8 cellular contexts compared by ENCODE assay signal in genomic region chr19:7197169-7197759, GRCh38.
DNase-seq lines count a peak whose midpoint lies in the region; ATAC-seq and TF ChIP-seq lines count a peak whose summit lies in the region.

No MANE protein-coding gene starts in this region.

- H3K9ac ChIP-seq in mammary epithelial cell (ENCODE audit: insufficient read depth, low read length) (no peak overlapping the region), iPS-20b (ENCODE audit: low read depth, low read length) (peak overlapping the region; percentile 51; the same call in 1 of the 2 replicates), skeletal muscle satellite cell (ENCODE audit: low read depth, low read length) (peak overlapping the region; percentile 52)

- POLR2A ChIA-PET in WTC11 (lab: Charles Lee), result interaction anchor here (2.2 kb wide), 1 partner anchor 96 kb away, joined by 7 read pairs; the partner anchor contains the start of gene INSR

- no peaks in the 10 kb centered on the region for H3K79me2 ChIP-seq in mammary epithelial cell (ENCODE audit: insufficient read depth, low read length)

- H3K9me3 Mint-ChIP-seq in WTC11, result no peaks in the 10 kb centered on the region

- WGBS in mammary epithelial cell (ENCODE audit: low coverage, missing lambda C conversion rate), result 16% methylated on average over 15 of the region's 21 CpGs

- H4K20me1 ChIP-seq in mammary epithelial cell (ENCODE audit: insufficient read depth, low read length), result no peaks in the 10 kb centered on the region

- H3K27me3 ChIP-seq in mammary epithelial cell (ENCODE audit: insufficient read depth, low read length) (no peaks in the 10 kb centered on the region), iPS-20b (ENCODE audit: insufficient read depth, low read length) (no peaks in the 10 kb centered on the region; the same call in 1 of the 2 replicates), skeletal muscle satellite cell (ENCODE audit: control insufficient read depth, insufficient read depth, low read length) (no peaks in the 10 kb centered on the region)

- TF ChIP-seq CTCF in WTC11 (IDR thresholded peaks at IDR 0.05) (no peak), mammary epithelial cell (conservative IDR thresholded peaks at IDR 0.05 in 1 of 2, IDR thresholded peaks at IDR 0.05 in 1 of 2; ENCODE audit: extremely low read depth in 1 of 2, insufficient read depth in 1 of 2, low read depth in 1 of 2, low read length in 2 of 2) (no peak)

- dilution Hi-C loops in mammary epithelial cell (cut with HindIII; ENCODE audit: low sequenced_read_pairs), result no loop called here

- H3K27ac ChIP-seq in mammary epithelial cell (ENCODE audit: insufficient read depth, low read depth, low read length) (no peak overlapping the region), iPS-20b (ENCODE audit: low read length) (no peak overlapping the region)

- CTCF ChIA-PET in WTC11 (lab: Charles Lee) (interaction anchor here (0.6 to 1.0 kb wide), 4 partner anchors 9 to 98 kb away, joined by 3 to 7 read pairs (median 4); partner anchors contain the start of gene INSR), mammary epithelial cell (lab: Charles Lee; ENCODE audit: low non-redundant PET) (no interaction called here)

- peak overlapping the region; percentile 79 for H3K4me2 ChIP-seq in mammary epithelial cell (ENCODE audit: insufficient read depth, low read depth, low read length)
- peak overlapping the region; percentile 97 for H3K4me2 ChIP-seq in skeletal muscle satellite cell (ENCODE audit: low read length)

- H3K36me3 Mint-ChIP-seq in WTC11, result no peaks in the 10 kb centered on the region

- in situ Hi-C loops in mammary epithelial cell (cut with MboI; ENCODE audit: low sequenced_read_pairs in 2 of 2), result loop anchor here (10.0 kb wide), 1 partner anchor 98 kb away; the partner anchor contains the start of gene INSR (in 2 of the 2)

- no peaks in the 10 kb centered on the region for H3K27me3 Mint-ChIP-seq in WTC11 (ENCODE audit: low read depth)

- H3K9me3 ChIP-seq in mammary epithelial cell (replicated peaks; ENCODE audit: insufficient read depth, low read length), result no peaks in the 10 kb centered on the region
- no peaks in the 10 kb centered on the region for H3K9me3 ChIP-seq in iPS-20b (ENCODE audit: insufficient read depth, low read depth, low read length)
- no peaks in the 10 kb centered on the region for H3K9me3 ChIP-seq in skeletal muscle satellite cell (replicated peaks; ENCODE audit: low read length)

- DNase-seq in NCI-H2029 treated with DMSO at 0.1 percent for 48 hours (lab: John Stamatoyannopoulos, UW) (peak; percentile 85), WTC11 (ENCODE audit: low spot score) (peak; percentile 87), mammary epithelial cell (peak; percentile 94)

- H3K4me1 ChIP-seq in mammary epithelial cell (ENCODE audit: insufficient read depth, low read length) (peaks cover 10% of the 10 kb centered on the region), iPS-20b (ENCODE audit: insufficient read depth, low read length) (no peaks in the 10 kb centered on the region), skeletal muscle satellite cell (ENCODE audit: control insufficient read depth, insufficient read depth, low read length) (peaks cover 14% of the 10 kb centered on the region)

- BruUV-seq in mammary epithelial cell (replicated peaks; lab: Mats Ljungman, UMichigan), result no TSS peak

- peak overlapping the region; percentile 95 for H3K27ac Mint-ChIP-seq in WTC11

- H3K36me3 ChIP-seq in mammary epithelial cell (ENCODE audit: insufficient read depth, low read length) (no peaks in the 10 kb centered on the region), iPS-20b (ENCODE audit: insufficient read depth, low read depth, low read length) (no peaks in the 10 kb centered on the region), skeletal muscle satellite cell (ENCODE audit: insufficient read depth, low read length) (no peaks in the 10 kb centered on the region)

- H3K4me1 Mint-ChIP-seq in WTC11, result peaks cover 16% of the 10 kb centered on the region

- peak overlapping the region; percentile 96 for H2AFZ ChIP-seq in mammary epithelial cell (ENCODE audit: low read depth, low read length)

- H3K4me3 Mint-ChIP-seq in WTC11, result peak overlapping the region; percentile 72

- H3K4me3 ChIP-seq in mammary epithelial cell (replicated peaks in 1 of 3; ENCODE audit: insufficient read depth in 1 of 3, low read depth in 2 of 3, low read length in 3 of 3), result peak overlapping the region; percentile 48 to 56 (median 53)
- peak overlapping the region; percentile 63 for H3K4me3 ChIP-seq in iPS-20b (ENCODE audit: low read length)
- H3K4me3 ChIP-seq in skeletal muscle satellite cell (ENCODE audit: low read length), result peak overlapping the region; percentile 94

- peak; percentile 40 for ATAC-seq in GM18499 (IDR thresholded peaks at IDR 0.05; ENCODE audit: insufficient read depth, unreplicated experiment)
- peak; percentile 55 for ATAC-seq in HG02885 (IDR thresholded peaks at IDR 0.05; ENCODE audit: poor library complexity, unreplicated experiment)
- ATAC-seq in WTC11, result peak; percentile 77
- ATAC-seq in GM18517 (IDR thresholded peaks at IDR 0.05; ENCODE audit: unreplicated experiment), result no peak

- intact Hi-C loops in mammary epithelial cell (cut with micrococcal nuclease), result no loop called here

TF ChIP-seq in WTC11, 78 proteins besides CTCF, POLR2A, EP300 and RAD21:
- TF ChIP-seq SP1 (CRISPR knock-in tag; conservative IDR thresholded peaks at IDR 0.05) (peak; percentile 82), PRDM15 (CRISPR knock-in tag; IDR thresholded peaks at IDR 0.05) (peak; percentile 71), NFE2L1 (CRISPR knock-in tag; IDR thresholded peaks at IDR 0.05) (peak; percentile 67; the same call in 1 of the 2 replicates)
- TF ChIP-seq, protein P1, sequence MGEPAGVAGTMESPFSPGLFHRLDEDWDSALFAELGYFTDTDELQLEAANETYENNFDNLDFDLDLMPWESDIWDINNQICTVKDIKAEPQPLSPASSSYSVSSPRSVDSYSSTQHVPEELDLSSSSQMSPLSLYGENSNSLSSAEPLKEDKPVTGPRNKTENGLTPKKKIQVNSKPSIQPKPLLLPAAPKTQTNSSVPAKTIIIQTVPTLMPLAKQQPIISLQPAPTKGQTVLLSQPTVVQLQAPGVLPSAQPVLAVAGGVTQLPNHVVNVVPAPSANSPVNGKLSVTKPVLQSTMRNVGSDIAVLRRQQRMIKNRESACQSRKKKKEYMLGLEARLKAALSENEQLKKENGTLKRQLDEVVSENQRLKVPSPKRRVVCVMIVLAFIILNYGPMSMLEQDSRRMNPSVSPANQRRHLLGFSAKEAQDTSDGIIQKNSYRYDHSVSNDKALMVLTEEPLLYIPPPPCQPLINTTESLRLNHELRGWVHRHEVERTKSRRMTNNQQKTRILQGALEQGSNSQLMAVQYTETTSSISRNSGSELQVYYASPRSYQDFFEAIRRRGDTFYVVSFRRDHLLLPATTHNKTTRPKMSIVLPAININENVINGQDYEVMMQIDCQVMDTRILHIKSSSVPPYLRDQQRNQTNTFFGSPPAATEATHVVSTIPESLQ (CRISPR knock-in tag; IDR thresholded peaks at IDR 0.05), result no peak
- TF ChIP-seq, protein P2, sequence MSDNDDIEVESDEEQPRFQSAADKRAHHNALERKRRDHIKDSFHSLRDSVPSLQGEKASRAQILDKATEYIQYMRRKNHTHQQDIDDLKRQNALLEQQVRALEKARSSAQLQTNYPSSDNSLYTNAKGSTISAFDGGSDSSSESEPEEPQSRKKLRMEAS (CRISPR knock-in tag; IDR thresholded peaks at IDR 0.05), result peak; percentile 81
